Comparison of ENCODE assay signal across 8 cellular contexts in genomic region chr16:31700530-31701388, GRCh38.
DNase-seq lines count a peak whose midpoint lies in the region; ATAC-seq and TF ChIP-seq lines count a peak whose summit lies in the region.

No MANE protein-coding gene starts in this region.

- no peak for TF ChIP-seq RAD21 in neural cell (conservative IDR thresholded peaks at IDR 0.05)

- no peaks in the 10 kb centered on the region for H3K79me2 ChIP-seq in fibroblast of lung (ENCODE audit: control insufficient read depth, insufficient read depth, low read length)
- H3K79me2 ChIP-seq in neural cell (replicated peaks; ENCODE audit: insufficient read depth, low read length), result peaks cover 13% of the 10 kb centered on the region

- peaks cover 31% of the 10 kb centered on the region for H3K4me1 Mint-ChIP-seq in activated T-cell treated with anti-CD3 and anti-CD28 coated beads, Interleukin-2, amount 50 U/mL, for 24 hours (ENCODE audit: low read depth)

- H3K27ac Mint-ChIP-seq in activated T-cell treated with anti-CD3 and anti-CD28 coated beads, Interleukin-2, amount 50 U/mL, for 24 hours, result peak overlapping the region; percentile 96

- peak overlapping the region; percentile 29 for H3K9ac ChIP-seq in fibroblast of lung (ENCODE audit: insufficient read depth, low read length)
- peak overlapping the region; percentile 80 for H3K9ac ChIP-seq in neural cell (ENCODE audit: low read length)
- H3K9ac ChIP-seq in stomach smooth muscle (ENCODE audit: low read length in 2 of 2), result peak overlapping the region; percentile 83 to 89

- DNase-seq in NCI-H2107 (lab: John Stamatoyannopoulos, UW) (peak; percentile 71), NCI-H2107 treated with DMSO at 0.1 percent for 48 hours (lab: John Stamatoyannopoulos, UW; ENCODE audit: unreplicated experiment) (no peak), NCI-H460 (ENCODE audit: extremely low read depth, low read depth) (peak; percentile 57), fibroblast of lung (ENCODE audit: low read depth in 2 of 2) (peak; percentile 39 to 44)
- peak; percentile 89 for DNase-seq in activated T-cell treated with anti-CD3 and anti-CD28 coated beads, Interleukin-2, amount 50 U/mL, for 24 hours

- H3K27ac ChIP-seq in fibroblast of lung (ENCODE audit: insufficient read depth, low read length), result no peak overlapping the region
- no peak overlapping the region for H3K27ac ChIP-seq in neural cell (ENCODE audit: low read length)
- no peak overlapping the region for H3K27ac ChIP-seq in stomach smooth muscle (ENCODE audit: low read length)

- H3K4me3 ChIP-seq in fibroblast of lung (replicated peaks in 1 of 4; ENCODE audit: control extremely low read depth in 1 of 4, insufficient read depth in 1 of 4, low read depth in 3 of 4, low read length in 4 of 4) (peak overlapping the region; percentile 50 to 90 (median 74)), neural cell (ENCODE audit: low read length) (peak overlapping the region; percentile 97), stomach smooth muscle (ENCODE audit: low read length in 2 of 2) (peak overlapping the region; percentile 85 to 98)

- H3K27me3 Mint-ChIP-seq in activated T-cell treated with anti-CD3 and anti-CD28 coated beads, Interleukin-2, amount 50 U/mL, for 24 hours, result no peaks in the 10 kb centered on the region

- TF ChIP-seq CTCF in fibroblast of lung (conservative IDR thresholded peaks at IDR 0.05 in 1 of 2, IDR thresholded peaks at IDR 0.05 in 1 of 2; ENCODE audit: low read depth in 1 of 2, low read length in 2 of 2) (peak; percentile 11 to 23), neural cell (IDR thresholded peaks at IDR 0.05; ENCODE audit: poor library complexity, severe bottlenecking) (peak; percentile 51)

- no peaks in the 10 kb centered on the region for H3K9me3 Mint-ChIP-seq in activated T-cell treated with anti-CD3 and anti-CD28 coated beads, Interleukin-2, amount 50 U/mL, for 24 hours

- H3K36me3 ChIP-seq in fibroblast of lung (ENCODE audit: control insufficient read depth, insufficient read depth, low read length) (peaks cover 1% of the 10 kb centered on the region), neural cell (ENCODE audit: insufficient read depth, low read length) (no peaks in the 10 kb centered on the region), stomach smooth muscle (ENCODE audit: control insufficient read depth in 2 of 2, insufficient read depth in 2 of 2, low read length in 2 of 2) (peaks cover 8 to 24% of the 10 kb centered on the region in 2 donors)

- no peaks in the 10 kb centered on the region for H3K9me2 ChIP-seq in neural cell (ENCODE audit: insufficient read depth, low read length)

- no peaks in the 10 kb centered on the region for H3K9me3 ChIP-seq in fibroblast of lung (ENCODE audit: control insufficient read depth, insufficient read depth, low read depth, low read length)
- H3K9me3 ChIP-seq in neural cell (ENCODE audit: low read length), result no peaks in the 10 kb centered on the region
- H3K9me3 ChIP-seq in stomach smooth muscle (ENCODE audit: control insufficient read depth in 2 of 2, low read length in 2 of 2), result no peaks in the 10 kb centered on the region

- no peaks in the 10 kb centered on the region for H3F3A ChIP-seq in neural cell (ENCODE audit: insufficient read depth, low read length, poor library complexity, severe bottlenecking)

- H3K4me3 Mint-ChIP-seq in activated T-cell treated with anti-CD3 and anti-CD28 coated beads, Interleukin-2, amount 50 U/mL, for 24 hours, result peak overlapping the region; percentile 85

- peaks cover 50% of the 10 kb centered on the region for H3K36me3 Mint-ChIP-seq in activated T-cell treated with anti-CD3 and anti-CD28 coated beads, Interleukin-2, amount 50 U/mL, for 24 hours (ENCODE audit: low read depth)

- ATAC-seq in HG02678 (IDR thresholded peaks at IDR 0.05; ENCODE audit: unreplicated experiment), result peak; percentile 52

- H3K4me2 ChIP-seq in fibroblast of lung (ENCODE audit: extremely low read depth, insufficient read depth, low read length) (peak overlapping the region; percentile 83), neural cell (ENCODE audit: low read length) (peak overlapping the region; percentile 91)

- no peaks in the 10 kb centered on the region for H3K4me1 ChIP-seq in fibroblast of lung (ENCODE audit: control insufficient read depth, extremely low read depth, insufficient read depth, low read length)
- H3K4me1 ChIP-seq in stomach smooth muscle (ENCODE audit: control insufficient read depth, insufficient read depth, low read length), result peaks cover 7% of the 10 kb centered on the region

- TF ChIP-seq EP300 in neural cell (conservative IDR thresholded peaks at IDR 0.05; ENCODE audit: poor library complexity, severe bottlenecking), result no peak

- H4K20me1 ChIP-seq in fibroblast of lung (ENCODE audit: control insufficient read depth, extremely low read depth, insufficient read depth, low read length) (no peaks in the 10 kb centered on the region), neural cell (ENCODE audit: insufficient read depth) (no peaks in the 10 kb centered on the region)

- peak overlapping the region; percentile 77 for H2AFZ ChIP-seq in fibroblast of lung (ENCODE audit: low read length)
- H2AFZ ChIP-seq in neural cell (ENCODE audit: low read depth, low read length), result peak overlapping the region; percentile 74

- no peaks in the 10 kb centered on the region for H3K27me3 ChIP-seq in fibroblast of lung (ENCODE audit: control insufficient read depth, insufficient read depth, low read length)
- peaks cover 15% of the 10 kb centered on the region for H3K27me3 ChIP-seq in neural cell (ENCODE audit: insufficient read depth, low read depth, low read length)
- H3K27me3 ChIP-seq in stomach smooth muscle (ENCODE audit: control insufficient read depth in 1 of 2, insufficient read depth in 2 of 2, low read length in 2 of 2), result no peaks in the 10 kb centered on the region

TF ChIP-seq in neural cell, 6 proteins besides CTCF, POLR2A, EP300 and RAD21:
- TF ChIP-seq MXI1 (conservative IDR thresholded peaks at IDR 0.05; ENCODE audit: poor library complexity, severe bottlenecking), result peak; percentile 66
- TF ChIP-seq TAF1 (IDR thresholded peaks at IDR 0.05; ENCODE audit: low read depth), result peak; percentile 43
- TF ChIP-seq POLR2AphosphoS5 (IDR thresholded peaks at IDR 0.05), result peak; percentile 86
- TF ChIP-seq REST (IDR thresholded peaks at IDR 0.05; ENCODE audit: borderline replicate concordance), result peak; percentile 49
- TF ChIP-seq EZH2 (IDR thresholded peaks at IDR 0.05; ENCODE audit: borderline replicate concordance, insufficient read depth, low read length, poor library complexity, severe bottlenecking), result no peak
- no peak for TF ChIP-seq SMC3 (conservative IDR thresholded peaks at IDR 0.05; ENCODE audit: poor library complexity)

Comparison
In these comparisons a context has a peak if more than half of its experiments do, and no peak if none do; other contexts are left out.
1. H3K9ac ChIP-seq: peak in every context shown above with its lines; median percentile 86 in stomach smooth muscle; 80 in neural cell; 29 in fibroblast of lung.